9 cellular contexts compared by ENCODE assay signal in genomic region chr1:225746361-225747179, GRCh38. TPM values are rescaled to one million over a fixed set of nuclear protein-coding genes. Genes with fewer than 3 reads are reported as not detected.
DNase-seq lines count a peak whose midpoint lies in the region; ATAC-seq, FAIRE-seq and TF ChIP-seq lines count a peak whose summit lies in the region.
"Had no signal": no experiment of that assay in that cellular context is flagged by ENCODE, and none has a peak within 500 bp of the region (broad histone marks: within the 10 kb centered on the region; RNA-seq: fewer than 3 reads in every experiment).

No MANE protein-coding gene starts in this region.

- ATAC-seq in A549 (peak; percentile 98 to 99), GM19324 (IDR thresholded peaks at IDR 0.05; ENCODE audit: low FRiP score, unreplicated experiment) (no peak), HG03565 (IDR thresholded peaks at IDR 0.05; ENCODE audit: unreplicated experiment) (no peak)

- no peak overlapping the region for H3K4me3 Mint-ChIP-seq in glutamatergic neuron (ENCODE audit: unreplicated experiment)

- CTCF ChIA-PET in A549 (lab: Yijun Ruan, JAX), result interaction anchor here (0.6 to 2.7 kb wide), 13 partner anchors 9 to 300 kb away, joined by 3 to 18 read pairs (median 4); no protein-coding TSS in a partner anchor
- CTCF ChIA-PET in SK-N-SH (lab: Yijun Ruan, JAX), result interaction anchor here (0.7 to 3.0 kb wide), 6 partner anchors 10 to 272 kb away, joined by 3 to 9 read pairs (median 4); partner anchors contain the start of gene SRP9

- H3K27me3 ChIP-seq in SK-N-SH (ENCODE audit: insufficient read depth) (no peaks in the 10 kb centered on the region), ovary (no peaks in the 10 kb centered on the region)

- H3K27ac Mint-ChIP-seq in glutamatergic neuron (ENCODE audit: unreplicated experiment), result peak overlapping the region; percentile 38

- POLR2A ChIA-PET in A549 (lab: Yijun Ruan, JAX), result interaction anchor here (0.6 to 2.3 kb wide), 10 partner anchors 10 to 95 kb away, joined by 3 to 26 read pairs (median 6); partner anchors contain the start of genes ENAH and SRP9
- POLR2A ChIA-PET in SK-N-SH (lab: Yijun Ruan, JAX), result interaction anchor here (0.7 to 1.2 kb wide), 2 partner anchors 26 to 94 kb away, joined by 3 to 4 read pairs; partner anchors contain the start of gene ENAH

- peak overlapping the region; percentile 68 for H3K9ac ChIP-seq in SK-N-SH

- DNase-seq in A549 (ENCODE audit: low read depth in 1 of 2, low spot score in 1 of 2) (peak; percentile 88 to 89), HK-2 (ENCODE audit: unreplicated experiment) (peak; percentile 81), SK-N-SH (no peak), glutamatergic neuron (peak; percentile 56), ovary (peak; percentile 77 to 85 (median 79))
- DNase-seq in effector CD4-positive, alpha-beta T cell, result no peak

- no peak for TF ChIP-seq CTCF in A549 (IDR thresholded peaks at IDR 0.05)
- TF ChIP-seq CTCF in SK-N-SH (IDR thresholded peaks at IDR 0.05), result peak; percentile 10; the same call in 1 of the 2 replicates
- no peak for TF ChIP-seq CTCF in glutamatergic neuron (IDR thresholded peaks at IDR 0.05; ENCODE audit: partially characterized antibody, unreplicated experiment)
- TF ChIP-seq CTCF in ovary (IDR thresholded peaks at IDR 0.05), result peak in 2 of 3 donors; percentile 15 to 16

- no peaks in the 10 kb centered on the region for H3K36me3 ChIP-seq in SK-N-SH (replicated peaks in 1 of 2; ENCODE audit: control insufficient read depth in 1 of 2, insufficient read depth in 2 of 2, low read length in 1 of 2)
- no peaks in the 10 kb centered on the region for H3K36me3 ChIP-seq in ovary

- H3K79me2 ChIP-seq in SK-N-SH (ENCODE audit: insufficient read depth), result no peaks in the 10 kb centered on the region

- TF ChIP-seq EP300 in A549 (IDR thresholded peaks at IDR 0.05) (no peak), SK-N-SH (IDR thresholded peaks at IDR 0.05; ENCODE audit: borderline replicate concordance in 1 of 2, low read depth in 1 of 2, low read length in 1 of 2) (peak in 1 of 2 experiments; percentile 50; a peak in 1 of 4 replicates), ovary (IDR thresholded peaks at IDR 0.05) (no peak)

- FAIRE-seq in A549 (lab: Jason Lieb, UNC), result peak; percentile 96

- H3K27ac ChIP-seq in A549 (peak overlapping the region; percentile 90 to 92), SK-N-SH (ENCODE audit: low read depth in 2 of 2, low read length in 1 of 2) (peak overlapping the region; percentile 51 to 90), ovary (peak overlapping the region; percentile 86 to 93)
- H3K27ac ChIP-seq: C4-2B had no signal

- H3K9me2 ChIP-seq in SK-N-SH, result no peaks in the 10 kb centered on the region

- intact Hi-C loops in ovary (cut with DNase I), result no loop called here

- H3K36me3 Mint-ChIP-seq in glutamatergic neuron (ENCODE audit: unreplicated experiment), result no peaks in the 10 kb centered on the region

- TF ChIP-seq POLR2A in A549 (IDR thresholded peaks at IDR 0.05; ENCODE audit: low read length) (0 out of 2 replicates have a peak, but pooled peaks have one; percentile 5), ovary (IDR thresholded peaks at IDR 0.05) (no peak)

- H2AFZ ChIP-seq in SK-N-SH (ENCODE audit: low read depth), result peak overlapping the region; percentile 86

- TF ChIP-seq RAD21 in A549 (conservative IDR thresholded peaks at IDR 0.05 in 1 of 2, IDR thresholded peaks at IDR 0.05 in 1 of 2) (peak; percentile 23 to 31; a peak in 2 of 5 replicates), SK-N-SH (IDR thresholded peaks at IDR 0.05; ENCODE audit: low read length) (no peak; the same call in 1 of the 2 replicates)

- 19% methylated on average over 18 of the region's 18 CpGs for WGBS in A549 (ENCODE audit: missing lambda C conversion rate)
- WGBS in SK-N-SH (ENCODE audit: low lambda C conversion rate), result 48% methylated on average over 18 of the region's 18 CpGs
- 17 to 23% (median 17%) methylated on average over 18 of the region's 18 CpGs for WGBS in ovary, 3 donors

- peaks cover 2% of the 10 kb centered on the region for H3K27me3 Mint-ChIP-seq in glutamatergic neuron (ENCODE audit: unreplicated experiment)

- H4K20me1 ChIP-seq in SK-N-SH (ENCODE audit: insufficient read depth), result no peaks in the 10 kb centered on the region

- H3K4me1 ChIP-seq in A549 (peaks cover 28% of the 10 kb centered on the region), SK-N-SH (ENCODE audit: control insufficient read depth in 1 of 2, insufficient read depth in 2 of 2, low read depth in 1 of 2, low read length in 1 of 2) (peaks cover 11 to 19% of the 10 kb centered on the region in 2 experiments; a peak in 3 of 4 replicates), ovary (ENCODE audit: insufficient read depth) (peaks cover 7% of the 10 kb centered on the region)

- H3K4me1 Mint-ChIP-seq in glutamatergic neuron (ENCODE audit: low read depth, unreplicated experiment), result peaks cover 25% of the 10 kb centered on the region

- peak overlapping the region; percentile 35 for H3K4me3 ChIP-seq in A549
- H3K4me3 ChIP-seq in SK-N-SH (ENCODE audit: low read depth in 2 of 2, low read length in 1 of 2), result peak overlapping the region; percentile 14 to 61; a peak in 3 of 4 replicates
- H3K4me3 ChIP-seq in ovary, result peak overlapping the region; percentile 53

- H3K4me2 ChIP-seq in A549 (peak overlapping the region; percentile 93), SK-N-SH (peak overlapping the region; percentile 97)

- no peaks in the 10 kb centered on the region for H3K9me3 ChIP-seq in A549
- H3K9me3 ChIP-seq in SK-N-SH, result no peaks in the 10 kb centered on the region
- no peaks in the 10 kb centered on the region for H3K9me3 ChIP-seq in ovary

- H3K9me3 Mint-ChIP-seq in glutamatergic neuron (ENCODE audit: unreplicated experiment), result peaks cover 3% of the 10 kb centered on the region

- peaks cover 20% of the 10 kb centered on the region for H3F3A ChIP-seq in SK-N-SH (replicated peaks; ENCODE audit: insufficient read depth)

TF ChIP-seq in A549, 52 proteins besides CTCF, POLR2A, EP300 and RAD21 (continues in another document):
- TF ChIP-seq SREBF2 (IDR thresholded peaks at IDR 0.05) (no peak), USF2 (IDR thresholded peaks at IDR 0.05) (no peak), SMC3 (IDR thresholded peaks at IDR 0.05) (peak; percentile 29; the same call in 2 of the 3 replicates), RARB (CRISPR knock-in tag; IDR thresholded peaks at IDR 0.05) (no peak), BCL3 (IDR thresholded peaks at IDR 0.05) (peak; percentile 51; the same call in 1 of the 3 replicates), CHD4 (IDR thresholded peaks at IDR 0.05; ENCODE audit: borderline replicate concordance) (no peak), EHMT2 (IDR thresholded peaks at IDR 0.05; ENCODE audit: low read depth) (no peak)

TF ChIP-seq in SK-N-SH, 30 proteins besides CTCF, POLR2A, EP300 and RAD21 (continues in another document):
- TF ChIP-seq ELF1 (IDR thresholded peaks at IDR 0.05) (no peak), FOXM1 (IDR thresholded peaks at IDR 0.05; ENCODE audit: low read depth) (no peak), EZH2phosphoT487 (IDR thresholded peaks at IDR 0.05; ENCODE audit: borderline replicate concordance, low read depth) (no peak), IRF3 (IDR thresholded peaks at IDR 0.05; ENCODE audit: low read depth, low read length) (no peak), TEAD4 (IDR thresholded peaks at IDR 0.05; ENCODE audit: borderline replicate concordance, insufficient read depth) (no peak), FOXJ3 (CRISPR knock-in tag; IDR thresholded peaks at IDR 0.05) (no peak), NFIC (IDR thresholded peaks at IDR 0.05; ENCODE audit: borderline replicate concordance) (peak; percentile 90), REST (IDR thresholded peaks at IDR 0.05; ENCODE audit: low read depth, low read length) (no peak)

RNA-seq across cellular contexts. Expression of gene SRP9, which starts 31.1 kb away (rescaled TPM):
- polyA plus RNA-seq in A549 (2011; rRNA removed) (512 and 629 TPM in 2 replicates), A549 (2017; fragmentation: RNase III; extraction: RNeasy Plus Mini Kit Qiagen cat#74134 plus additional on column Dnase treatment) (341 to 356 TPM (median 352 TPM) in 3 replicates), SK-N-SH (2012; rRNA removed) (156 and 292 TPM in 2 replicates), ovary (100 to 1,000 TPM; 186 to 187 TPM)
- polyA plus RNA-seq in A549 (2012; cell fraction: cytosol; rRNA removed), result 172 and 189 TPM in 2 replicates
- 80.1 and 189 TPM in 2 replicates for polyA plus RNA-seq in A549 (2012; cell fraction: nucleus; rRNA removed)
- polyA minus RNA-seq in A549 (2011; rRNA and poly(A)+ RNA removed), result 144 and 217 TPM in 2 replicates
- 324 and 359 TPM in 2 replicates for polyA plus RNA-seq in SK-N-SH (2012; cell fraction: cytosol; rRNA removed)
- 60.3 and 116 TPM in 2 replicates for polyA plus RNA-seq in SK-N-SH (2012; cell fraction: nucleus; rRNA removed)
- total RNA-seq in glutamatergic neuron (ENCODE audit: unreplicated experiment) (364 TPM), ovary (100 to 1,000 TPM; 151 to 239 (median 193) TPM)

Comparison
In these comparisons a context has a peak if more than half of its experiments do, and no peak if none do; other contexts are left out.
1. ATAC-seq: peak in A549 (2 of 2); none in GM19324 (single experiment) and HG03565 (single experiment).
2. DNase-seq: peak in A549 (2 of 2), HK-2 (single experiment), glutamatergic neuron (single experiment) and ovary (5 of 5); none in SK-N-SH (single experiment) and effector CD4-positive, alpha-beta T cell (single experiment).
3. CTCF ChIP-seq: peak in SK-N-SH (single experiment) and ovary (2 of 3); none in A549 (single experiment) and glutamatergic neuron (single experiment).
4. Of the 12 proteins assayed by ChIP-seq in both A549 and SK-N-SH: peak only in A549: RAD21 and SMC3; only in SK-N-SH: CTCF and PBX3; in both: MAX; in neither: 5; mixed calls (peak in some experiments, not most) for 2.
5. Peak in every context shown above with its lines, with median percentiles within 50 percentile points of each other: H3K27ac ChIP-seq and H3K4me3 ChIP-seq.